Comparison of ENCODE assay signal across 20 cellular contexts in the genomic region with DNA sequence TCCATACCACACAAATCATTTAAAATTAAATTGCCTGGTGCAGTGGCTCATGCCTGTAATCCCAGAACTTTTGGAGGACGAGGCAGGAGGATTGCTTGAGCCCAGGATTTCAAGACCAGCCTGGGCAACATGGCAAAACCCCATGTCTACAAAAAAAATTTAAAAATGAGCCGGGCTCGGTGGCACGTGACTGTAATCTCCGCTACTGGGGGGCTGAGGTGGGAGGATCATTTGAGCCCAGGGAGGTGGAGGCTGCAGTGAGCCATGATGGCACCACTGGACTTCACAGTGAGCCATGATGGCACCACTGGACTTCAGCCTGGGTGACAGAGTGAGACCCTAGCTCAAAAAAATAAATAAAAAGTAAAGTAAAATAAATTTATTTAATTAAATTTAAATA. TPM values are rescaled to one million over a fixed set of nuclear protein-coding genes. Genes with fewer than 3 reads are reported as not detected.
A peak's percentile ranks its signal among the peaks of the same experiment; 100 is the strongest.
DNase-seq lines count a peak whose midpoint lies in the region; ATAC-seq and TF ChIP-seq lines count a peak whose summit lies in the region.
"Had no signal": no experiment of that assay in that cellular context is flagged by ENCODE, and none has a peak within 500 bp of the region (broad histone marks: within the 10 kb centered on the region; RNA-seq: fewer than 3 reads in every experiment).

No MANE protein-coding gene starts in this region.

- H3K27ac ChIP-seq in CD4-positive, CD25-positive, alpha-beta regulatory T cell (ENCODE audit: insufficient read depth, low read length, poor library complexity, severe bottlenecking), result no peak overlapping the region
- peak overlapping the region; percentile 96 for H3K27ac ChIP-seq in SU-DHL-6 (ENCODE audit: low read depth, low read length)
- H3K27ac ChIP-seq: adrenal gland, brain microvascular endothelial cell, esophagus muscularis mucosa, gastrocnemius medialis had no signal

- H3K9ac ChIP-seq in SU-DHL-6 (ENCODE audit: low read length), result peak overlapping the region; percentile 61

- H3K36me3 Mint-ChIP-seq in CD4-positive, CD25-positive, alpha-beta regulatory T cell, result no peaks in the 10 kb centered on the region
- H3K36me3 Mint-ChIP-seq in memory B cell, result peaks cover 9% of the 10 kb centered on the region

- no peak for ATAC-seq in CD4-positive, CD25-positive, alpha-beta regulatory T cell (ENCODE audit: low read depth in 2 of 2)
- ATAC-seq in memory B cell (ENCODE audit: low read depth), result no peak
- ATAC-seq: gastrocnemius medialis had no signal

- peak overlapping the region in 2 of 3 donors; percentile 46 to 88 for H3K27ac Mint-ChIP-seq in CD4-positive, CD25-positive, alpha-beta regulatory T cell
- H3K27ac Mint-ChIP-seq in memory B cell, result peak overlapping the region; percentile 99

- H3K79me2 ChIP-seq in SU-DHL-6 (ENCODE audit: insufficient read depth, low read length), result peaks cover 62% of the 10 kb centered on the region

- H3K9me3 ChIP-seq in CD4-positive, CD25-positive, alpha-beta regulatory T cell (ENCODE audit: control insufficient read depth in 2 of 2, low read length in 2 of 2), result no peaks in the 10 kb centered on the region
- no peaks in the 10 kb centered on the region for H3K9me3 ChIP-seq in SU-DHL-6 (ENCODE audit: insufficient read depth, low read length)
- H3K9me3 ChIP-seq: adrenal gland, Caco-2, esophagus muscularis mucosa, gastrocnemius medialis had no signal

- no peaks in the 10 kb centered on the region for H3K9me3 Mint-ChIP-seq in CD4-positive, CD25-positive, alpha-beta regulatory T cell
- no peaks in the 10 kb centered on the region for H3K9me3 Mint-ChIP-seq in memory B cell

- TF ChIP-seq CTCF in GM06990 (IDR thresholded peaks at IDR 0.05; ENCODE audit: insufficient read depth, low read length, poor library complexity, severe bottlenecking), result no peak
- TF ChIP-seq CTCF in SU-DHL-6 (IDR thresholded peaks at IDR 0.05; ENCODE audit: insufficient read depth, low read length, poor library complexity, severe bottlenecking), result no peak

- H3K4me2 ChIP-seq in SU-DHL-6 (ENCODE audit: low read depth, low read length, poor library complexity, severe bottlenecking), result peak overlapping the region; percentile 81

- no peak overlapping the region for H3K4me3 ChIP-seq in CD4-positive, CD25-positive, alpha-beta regulatory T cell (ENCODE audit: low read depth, low read length)
- H3K4me3 ChIP-seq in GM06990 (replicated peaks; ENCODE audit: low read depth, low read length) (peak overlapping the region; percentile 59), SU-DHL-6 (ENCODE audit: insufficient read depth, low read length, poor library complexity, severe bottlenecking) (peak overlapping the region; percentile 49)
- H3K4me3 ChIP-seq: adrenal gland, esophagus muscularis mucosa, gastrocnemius medialis had no signal

- no peaks in the 10 kb centered on the region for H3K36me3 ChIP-seq in CD4-positive, CD25-positive, alpha-beta regulatory T cell (ENCODE audit: control insufficient read depth, insufficient read depth, low read length)
- no peaks in the 10 kb centered on the region for H3K36me3 ChIP-seq in GM06990 (ENCODE audit: control insufficient read depth, insufficient read depth, low read length)
- no peaks in the 10 kb centered on the region for H3K36me3 ChIP-seq in SU-DHL-6 (ENCODE audit: low read length)
- H3K36me3 ChIP-seq: adrenal gland, brain microvascular endothelial cell, esophagus muscularis mucosa, gastrocnemius medialis had no signal

- H3K27me3 Mint-ChIP-seq in CD4-positive, CD25-positive, alpha-beta regulatory T cell, result no peaks in the 10 kb centered on the region
- no peaks in the 10 kb centered on the region for H3K27me3 Mint-ChIP-seq in memory B cell

- H3K4me3 Mint-ChIP-seq in CD4-positive, CD25-positive, alpha-beta regulatory T cell, result no peak overlapping the region
- peak overlapping the region; percentile 87 for H3K4me3 Mint-ChIP-seq in memory B cell

- H3K4me1 Mint-ChIP-seq in CD4-positive, CD25-positive, alpha-beta regulatory T cell, result peaks cover 22 to 53% (median 32%) of the 10 kb centered on the region in 4 donors
- peaks cover 48% of the 10 kb centered on the region for H3K4me1 Mint-ChIP-seq in memory B cell

- peak overlapping the region; percentile 12 for H2AFZ ChIP-seq in SU-DHL-6 (ENCODE audit: low read depth, low read length, severe bottlenecking)

- H3K4me1 ChIP-seq in CD4-positive, CD25-positive, alpha-beta regulatory T cell (ENCODE audit: control insufficient read depth, insufficient read depth, low read length, poor library complexity, severe bottlenecking), result peaks cover 28% of the 10 kb centered on the region
- H3K4me1 ChIP-seq: adrenal gland, Caco-2, gastrocnemius medialis had no signal

- H4K20me1 ChIP-seq in SU-DHL-6 (ENCODE audit: low read depth, low read length), result no peaks in the 10 kb centered on the region

- H3F3A ChIP-seq in SU-DHL-6 (ENCODE audit: insufficient read depth), result peaks cover 57% of the 10 kb centered on the region

- no peaks in the 10 kb centered on the region for H3K27me3 ChIP-seq in CD4-positive, CD25-positive, alpha-beta regulatory T cell (ENCODE audit: control insufficient read depth, insufficient read depth, low read length)
- H3K27me3 ChIP-seq in GM06990 (replicated peaks; ENCODE audit: control insufficient read depth, insufficient read depth, low read length) (no peaks in the 10 kb centered on the region), SU-DHL-6 (ENCODE audit: low read length) (no peaks in the 10 kb centered on the region)
- H3K27me3 ChIP-seq: adrenal gland, brain microvascular endothelial cell, esophagus muscularis mucosa, gastrocnemius medialis had no signal

- no peak for DNase-seq in CD4-positive, CD25-positive, alpha-beta regulatory T cell
- DNase-seq in GM06990 (ENCODE audit: extremely low read depth, insufficient read length), result no peak
- no peak for DNase-seq in memory B cell (ENCODE audit: low spot score in 2 of 2)
- DNase-seq in glomerular visceral epithelial cell (ENCODE audit: extremely low spot score), result no peak
- no peak for DNase-seq in nucleus accumbens (lab: John Stamatoyannopoulos, UW)
- no peak for DNase-seq in HT-29 (ENCODE audit: low spot score)
- DNase-seq in A172 (ENCODE audit: low spot score), result no peak
- DNase-seq: adrenal gland; brain microvascular endothelial cell; Caco-2; gastrocnemius medialis; NCI-H1930; NCI-H2227 treated with DMSO at 0.1 percent for 48 hours; NCI-H748 treated with DMSO at 0.1 percent for 48 hours; OCI-M1; retina; stimulated activated CD4-positive, alpha-beta T cell treated with anti-CD3 and anti-CD28 coated beads, Interleukin-4, amount 100 ng/mL, for 24 hours; trophoblast cell had no signal

- no peaks in the 10 kb centered on the region for H3K9me2 ChIP-seq in SU-DHL-6 (replicated peaks; ENCODE audit: insufficient read depth, low read length)

RNA-seq across cellular contexts. Expression of a gene that starts 40.9 kb away (rescaled TPM):
- total RNA-seq in CD4-positive, CD25-positive, alpha-beta regulatory T cell, result 6.5 TPM
- 1 to 10 TPM; 4.3 to 5.1 (median 4.7) TPM for polyA plus RNA-seq in CD4-positive, CD25-positive, alpha-beta regulatory T cell
- 1.9 and 3.0 TPM in 2 replicates for total RNA-seq in HT-29 (2014; rRNA removed; shearing (Covaris generic))
- 7.0 and 9.8 TPM in 2 replicates for total RNA-seq in A172 (2014; rRNA removed; shearing (Covaris generic))

RNA-seq across cellular contexts. Expression of a gene that starts 46.6 kb away (rescaled TPM):
- total RNA-seq in CD4-positive, CD25-positive, alpha-beta regulatory T cell, result 222 TPM
- 100 to 1,000 TPM; 355 to 440 (median 415) TPM for polyA plus RNA-seq in CD4-positive, CD25-positive, alpha-beta regulatory T cell
- 132 and 136 TPM in 2 replicates for total RNA-seq in HT-29 (2014; rRNA removed; shearing (Covaris generic))
- 540 and 574 TPM in 2 replicates for total RNA-seq in A172 (2014; rRNA removed; shearing (Covaris generic))

RNA-seq across cellular contexts. Expression of a gene that starts 52.2 kb away (rescaled TPM):
- total RNA-seq in CD4-positive, CD25-positive, alpha-beta regulatory T cell, result 241 TPM
- polyA plus RNA-seq in CD4-positive, CD25-positive, alpha-beta regulatory T cell, result 100 to 1,000 TPM; 351 to 429 (median 379) TPM
- 18.3 and 20.7 TPM in 2 replicates for total RNA-seq in HT-29 (2014; rRNA removed; shearing (Covaris generic))
- total RNA-seq in A172 (2014; rRNA removed; shearing (Covaris generic)), result 49.6 and 52.3 TPM in 2 replicates
